Comparison of ENCODE assay signal across 29 cellular contexts in the genomic region with DNA sequence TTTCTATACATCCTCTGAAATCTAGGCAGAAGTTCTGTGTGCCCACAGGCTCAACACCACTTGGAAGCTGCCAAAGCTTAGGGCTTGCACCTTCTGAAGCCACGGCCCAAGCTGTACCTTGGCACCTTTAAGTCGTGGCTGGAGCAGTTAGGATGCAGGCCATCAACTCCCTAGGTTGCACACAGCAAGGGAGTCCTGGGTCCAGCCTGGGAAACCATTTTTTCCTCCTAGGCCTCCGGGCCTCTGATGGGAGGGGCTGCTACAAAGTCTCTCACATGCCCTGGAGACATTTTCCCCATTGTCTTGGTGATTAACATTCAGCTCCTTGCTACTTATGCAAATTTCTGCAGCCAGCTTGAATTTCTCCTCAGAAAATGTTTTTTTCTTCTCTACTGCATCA. TPM values are rescaled to one million over a fixed set of nuclear protein-coding genes. Genes with fewer than 3 reads are reported as not detected.
"Had no signal": no experiment of that assay in that cellular context is flagged by ENCODE, and none has a peak within 500 bp of the region (broad histone marks: within the 10 kb centered on the region; RNA-seq: fewer than 3 reads in every experiment).

No MANE protein-coding gene starts in this region.

- H3K27ac Mint-ChIP-seq: stimulated activated effector memory CD8-positive, alpha-beta T cell treated with anti-CD3 and anti-CD28 coated beads, Interleukin-12 subunit alpha, Interleukin-12 subunit beta, amount 100 ng/mL, for 72 hours; stimulated activated memory B cell treated with anti-CD40 and anti-IgM and Interleukin-4, amounts not matched to agents 10 μg/mL and 1 μg/mL and 100 μg/mL, for 72 hours; stimulated activated naive CD8-positive, alpha-beta T cell treated with anti-CD3 and anti-CD28 coated beads, Interleukin-15, amount 100 ng/mL, for 72 hours; stimulated activated naive CD8-positive, alpha-beta T cell treated with anti-CD3 and anti-CD28 coated beads, Interleukin-15, Interleukin-2, amounts not matched to agents 100 ng/mL and 50 ng/mL, for 24 hours; type B pancreatic cell had no signal

- FAIRE-seq: urothelium cell line had no signal

- ATAC-seq: stimulated activated effector memory CD8-positive, alpha-beta T cell treated with anti-CD3 and anti-CD28 coated beads, Interleukin-12 subunit alpha, Interleukin-12 subunit beta, amount 100 ng/mL, for 72 hours; stimulated activated memory B cell treated with anti-CD40 and anti-IgM and Interleukin-4, amounts not matched to agents 10 μg/mL and 1 μg/mL and 100 μg/mL, for 72 hours; stimulated activated naive B cell treated with anti-CD40 and anti-IgM and Interleukin-4, amounts not matched to agents 10 μg/mL and 1 μg/mL and 100 μg/mL, for 72 hours; stimulated activated naive CD8-positive, alpha-beta T cell treated with anti-CD3 and anti-CD28 coated beads, Interleukin-15, amount 100 ng/mL, for 72 hours; stimulated activated naive CD8-positive, alpha-beta T cell treated with anti-CD3 and anti-CD28 coated beads, Interleukin-15, Interleukin-2, amounts not matched to agents 100 U/mL and 50 U/mL, for 24 hours; upper lobe of right lung had no signal

- H3K4me3 ChIP-seq: stomach, suprapubic skin, testis, thoracic aorta, thyroid gland, tibial artery, tibial nerve, transverse colon, upper lobe of left lung, upper lobe of right lung, uterus, vagina had no signal

- H3K4me1 Mint-ChIP-seq: stimulated activated effector memory CD8-positive, alpha-beta T cell treated with anti-CD3 and anti-CD28 coated beads, Interleukin-12 subunit alpha, Interleukin-12 subunit beta, amount 100 ng/mL, for 72 hours; stimulated activated naive CD8-positive, alpha-beta T cell treated with anti-CD3 and anti-CD28 coated beads, Interleukin-15, amount 100 ng/mL, for 72 hours had no signal

- H3K9me3 Mint-ChIP-seq: stimulated activated effector memory CD8-positive, alpha-beta T cell treated with anti-CD3 and anti-CD28 coated beads, Interleukin-12 subunit alpha, Interleukin-12 subunit beta, amount 100 ng/mL, for 72 hours had no signal

- H3K27ac ChIP-seq: stomach, suprapubic skin, testis, thoracic aorta, thyroid gland, tibial artery, tibial nerve, transverse colon, upper lobe of left lung, upper lobe of right lung, uterus, vagina had no signal

- H3K36me3 Mint-ChIP-seq: stimulated activated effector memory CD8-positive, alpha-beta T cell treated with anti-CD3 and anti-CD28 coated beads, Interleukin-12 subunit alpha, Interleukin-12 subunit beta, amount 100 ng/mL, for 72 hours had no signal

- H3K9me3 ChIP-seq: suprapubic skin, testis, thoracic aorta, thyroid gland, tibial artery, transverse colon, upper lobe of left lung, upper lobe of right lung, uterus, vagina had no signal

- H3K36me3 ChIP-seq: stomach, suprapubic skin, thoracic aorta, thyroid gland, tibial artery, tibial nerve, transverse colon, upper lobe of left lung, upper lobe of right lung, uterus, vagina had no signal

- H3K4me1 ChIP-seq: stomach, suprapubic skin, testis, thyroid gland, tibial artery, tibial nerve, transverse colon, upper lobe of left lung, upper lobe of right lung, uterus, vagina had no signal

- H3K27me3 ChIP-seq: suprapubic skin, testis, thyroid gland, tibial artery, tibial nerve, transverse colon, upper lobe of left lung, upper lobe of right lung, uterus, vagina had no signal

- H3K27me3 Mint-ChIP-seq: stimulated activated memory B cell treated with anti-CD40 and anti-IgM and Interleukin-4, amounts not matched to agents 10 μg/mL and 1 μg/mL and 100 μg/mL, for 72 hours; stimulated activated naive B cell treated with anti-CD40 and anti-IgM and Interleukin-4, amounts not matched to agents 10 μg/mL and 1 μg/mL and 100 μg/mL, for 72 hours; stimulated activated naive CD8-positive, alpha-beta T cell treated with anti-CD3 and anti-CD28 coated beads, Interleukin-15, amount 100 ng/mL, for 72 hours; type B pancreatic cell had no signal

- DNase-seq: stimulated activated CD4-positive, alpha-beta T cell treated with anti-CD3 and anti-CD28 coated beads, Interleukin-2, amount 100 ng/mL, for 48 hours; stimulated activated CD4-positive, alpha-beta T cell treated with anti-CD3 and anti-CD28 coated beads, Interleukin-4, amount 100 ng/mL, for 1 hour; stimulated activated CD4-positive, alpha-beta T cell treated with anti-CD3 and anti-CD28 coated beads, Interleukin-4, amount 100 ng/mL, for 24 hours; stimulated activated CD4-positive, alpha-beta T cell treated with anti-CD3 and anti-CD28 coated beads, Interleukin-4, amount 100 ng/mL, for 4 hours; stimulated activated CD8-positive, alpha-beta memory T cell treated with anti-CD3 and anti-CD28 coated beads, Interleukin-4, amount 100 ng/mL, for 48 hours; stimulated activated naive B cell treated with anti-CD40 and anti-IgM and Interleukin-4, amounts not matched to agents 10 μg/mL and 1 μg/mL and 100 μg/mL, for 72 hours; stimulated activated naive CD4-positive, alpha-beta T cell; stimulated activated naive CD4-positive, alpha-beta T cell treated with Interleukin-2 at 50 U/mL for 16 hours; stimulated activated naive CD8-positive, alpha-beta T cell treated with anti-CD3 and anti-CD28 coated beads, Interleukin-15, amount 100 ng/mL, for 72 hours; stimulated activated naive CD8-positive, alpha-beta T cell treated with anti-CD3 and anti-CD28 coated beads, Interleukin-15, Interleukin-2, amounts not matched to agents 100 U/mL and 50 U/mL, for 24 hours; stomach; substantia nigra; testis; thyroid gland; tibial artery; transverse colon; trophoblast cell; upper lobe of left lung; upper lobe of right lung; uterus had no signal

- H3K4me3 Mint-ChIP-seq: stimulated activated effector memory CD8-positive, alpha-beta T cell treated with anti-CD3 and anti-CD28 coated beads, Interleukin-12 subunit alpha, Interleukin-12 subunit beta, amount 100 ng/mL, for 72 hours; stimulated activated memory B cell treated with anti-CD40 and anti-IgM and Interleukin-4, amounts not matched to agents 10 μg/mL and 1 μg/mL and 100 μg/mL, for 72 hours; stimulated activated naive B cell treated with anti-CD40 and anti-IgM and Interleukin-4, amounts not matched to agents 10 μg/mL and 1 μg/mL and 100 μg/mL, for 72 hours; stimulated activated naive CD8-positive, alpha-beta T cell treated with anti-CD3 and anti-CD28 coated beads, Interleukin-15, amount 100 ng/mL, for 72 hours; stimulated activated naive CD8-positive, alpha-beta T cell treated with anti-CD3 and anti-CD28 coated beads, Interleukin-15, Interleukin-2, amounts not matched to agents 100 ng/mL and 50 ng/mL, for 24 hours; type B pancreatic cell had no signal

RNA-seq across cellular contexts. Expression of a gene that starts 15.8 kb away (rescaled TPM):
- total RNA-seq: vagina had no signal
